Comparison of ENCODE assay signal across 8 cellular contexts in genomic region chr15:73305331-73306211, GRCh38.
A peak's percentile ranks its signal among the peaks of the same experiment; 100 is the strongest.
DNase-seq lines count a peak whose midpoint lies in the region; FAIRE-seq and TF ChIP-seq lines count a peak whose summit lies in the region.

No MANE protein-coding gene starts in this region.

- H3K27ac Mint-ChIP-seq in glutamatergic neuron (ENCODE audit: unreplicated experiment): peak overlapping the region; percentile 89

- TF ChIP-seq CTCF in GM12873 (IDR thresholded peaks at IDR 0.05; ENCODE audit: insufficient read depth, low read depth, low read length, missing control alignments) (peak; percentile 65), glutamatergic neuron (IDR thresholded peaks at IDR 0.05; ENCODE audit: partially characterized antibody, unreplicated experiment) (peak; percentile 37)

- H3K36me3 Mint-ChIP-seq in glutamatergic neuron (ENCODE audit: unreplicated experiment): peaks cover 5% of the 10 kb centered on the region

- no peak overlapping the region for H3K4me3 Mint-ChIP-seq in glutamatergic neuron (ENCODE audit: unreplicated experiment)

- H3K9me3 Mint-ChIP-seq in glutamatergic neuron (ENCODE audit: unreplicated experiment): peaks cover 10% of the 10 kb centered on the region

- H3K27me3 Mint-ChIP-seq in glutamatergic neuron (ENCODE audit: unreplicated experiment): peaks cover 2% of the 10 kb centered on the region

- DNase-seq in AG08396 (ENCODE audit: low spot score): peak; percentile 76
- peak; percentile 82 to 84 for DNase-seq in NCI-H2081 (lab: John Stamatoyannopoulos, UW)
- peak; percentile 65 for DNase-seq in glutamatergic neuron
- DNase-seq in skeletal muscle cell (ENCODE audit: low read depth): peak; percentile 33
- no peak for DNase-seq in activated T-cell treated with anti-CD3 and anti-CD28 coated beads for 4 hours
- no peak for DNase-seq in occipital lobe (lab: John Stamatoyannopoulos, UW)

- peak; percentile 33 for FAIRE-seq in TTC549 (lab: Jason Lieb, UNC)

- no peak overlapping the region for H3K4me3 ChIP-seq in skeletal muscle cell (ENCODE audit: low read depth, low read length)

- peaks cover 14% of the 10 kb centered on the region for H3K4me1 Mint-ChIP-seq in glutamatergic neuron (ENCODE audit: low read depth, unreplicated experiment)

Comparison
In these comparisons a context has a peak if more than half of its experiments do, and no peak if none do; other contexts are left out.
1. DNase-seq: peak in AG08396 (single experiment), NCI-H2081 (2 of 2), glutamatergic neuron (single experiment) and skeletal muscle cell (single experiment); none in activated T-cell treated with anti-CD3 and anti-CD28 coated beads for 4 hours (single experiment) and occipital lobe (single experiment).